ENCODE assay signal across 8 cellular contexts in genomic region chr7:123532788-123533552, GRCh38. TPM values are rescaled to one million over a fixed set of nuclear protein-coding genes. Genes with fewer than 3 reads are reported as not detected.
DNase-seq lines count a peak whose midpoint lies in the region; ATAC-seq and TF ChIP-seq lines count a peak whose summit lies in the region.
"Not testable (repeated sequence)": the region's sequence is repeated elsewhere in the genome, so short reads cannot be mapped to it uniquely, and the experiment has no call there.

No MANE protein-coding gene starts in this region.

- TF ChIP-seq POLR2A in esophagus muscularis mucosa (IDR thresholded peaks at IDR 0.05; ENCODE audit: low read depth), result not testable (repeated sequence)

- peak overlapping the region; percentile 38 for H3K4me3 ChIP-seq in BJ (ENCODE audit: low read depth, low read length)
- peak overlapping the region; percentile 50 to 75 (median 66) for H3K4me3 ChIP-seq in esophagus muscularis mucosa
- H3K4me3 ChIP-seq in lung, result peak overlapping the region; percentile 31

- H3K4me1 Mint-ChIP-seq in T-helper 1 cell treated with Interleukin-12 subunit alpha and Interleukin-12 subunit beta and Interleukin-4 antibody, amounts not matched to agents 30 μg/mL and 1 μg/mL, for 36 hours (ENCODE audit: low read depth), result peaks cover 21% of the 10 kb centered on the region
- peaks cover 25% of the 10 kb centered on the region for H3K4me1 Mint-ChIP-seq in activated naive CD4-positive, alpha-beta T cell treated with anti-CD3 and anti-CD28 coated beads, Interleukin-2, amount 10 ng/mL, durations not matched to agents 7 days and 5 days

- not testable (repeated sequence) for H3K27me3 ChIP-seq in BJ (ENCODE audit: control insufficient read depth, insufficient read depth, low read length); esophagus muscularis mucosa; lung (ENCODE audit: control insufficient read depth, insufficient read depth)

- not testable (repeated sequence) for TF ChIP-seq CTCF in BJ (IDR thresholded peaks at IDR 0.05; ENCODE audit: insufficient read depth, low read depth, low read length); esophagus muscularis mucosa (IDR thresholded peaks at IDR 0.05); lung (IDR thresholded peaks at IDR 0.05; ENCODE audit: control extremely low read depth, extremely low read depth)

- not testable (repeated sequence) for H3K27ac Mint-ChIP-seq in T-helper 1 cell treated with Interleukin-12 subunit alpha and Interleukin-12 subunit beta and Interleukin-4 antibody, amounts not matched to agents 30 μg/mL and 1 μg/mL, for 36 hours; activated naive CD4-positive, alpha-beta T cell treated with anti-CD3 and anti-CD28 coated beads, Interleukin-2, amount 10 ng/mL, durations not matched to agents 7 days and 5 days

- not testable (repeated sequence) for H3K36me3 ChIP-seq in BJ (ENCODE audit: control insufficient read depth, insufficient read depth, low read length); esophagus muscularis mucosa; lung (ENCODE audit: control insufficient read depth in 2 of 2, insufficient read depth in 2 of 2, low read length in 2 of 2)

- POLR2A ChIA-PET in BJ (lab: Charles Lee), result not testable (repeated sequence)

- peaks cover 37% of the 10 kb centered on the region for H3K27me3 Mint-ChIP-seq in T-helper 1 cell treated with Interleukin-12 subunit alpha and Interleukin-12 subunit beta and Interleukin-4 antibody, amounts not matched to agents 30 μg/mL and 1 μg/mL, for 36 hours (ENCODE audit: low read depth)
- peaks cover 41% of the 10 kb centered on the region for H3K27me3 Mint-ChIP-seq in activated naive CD4-positive, alpha-beta T cell treated with anti-CD3 and anti-CD28 coated beads, Interleukin-2, amount 10 ng/mL, durations not matched to agents 7 days and 5 days

- peak overlapping the region; percentile 55 to 94 (median 88) for H3K27ac ChIP-seq in esophagus muscularis mucosa (replicated peaks in 1 of 4)
- not testable (repeated sequence) for H3K27ac ChIP-seq in lung (ENCODE audit: low read depth in 1 of 2, low read length in 1 of 2)

- peak overlapping the region; percentile 29 for H3K4me3 Mint-ChIP-seq in T-helper 1 cell treated with Interleukin-12 subunit alpha and Interleukin-12 subunit beta and Interleukin-4 antibody, amounts not matched to agents 30 μg/mL and 1 μg/mL, for 36 hours
- H3K4me3 Mint-ChIP-seq in activated naive CD4-positive, alpha-beta T cell treated with anti-CD3 and anti-CD28 coated beads, Interleukin-2, amount 10 ng/mL, durations not matched to agents 7 days and 5 days, result peak overlapping the region; percentile 82

- intact Hi-C loops in esophagus muscularis mucosa (cut with DNase I), result not testable (repeated sequence)

- WGBS in esophagus muscularis mucosa, result 4% methylated on average over 15 of the region's 33 CpGs
- 2 to 8% methylated on average over 5 to 33 of the region's 33 CpGs for WGBS in lung, 2 donors

- H3K36me3 Mint-ChIP-seq in T-helper 1 cell treated with Interleukin-12 subunit alpha and Interleukin-12 subunit beta and Interleukin-4 antibody, amounts not matched to agents 30 μg/mL and 1 μg/mL, for 36 hours (ENCODE audit: low read depth); activated naive CD4-positive, alpha-beta T cell treated with anti-CD3 and anti-CD28 coated beads, Interleukin-2, amount 10 ng/mL, durations not matched to agents 7 days and 5 days: not testable (repeated sequence)

- not testable (repeated sequence) for TF ChIP-seq EP300 in esophagus muscularis mucosa (IDR thresholded peaks at IDR 0.05)

- DNase-seq in BJ (ENCODE audit: low read depth); esophagus muscularis mucosa (ENCODE audit: extremely low spot score): not testable (repeated sequence)
- DNase-seq in activated naive CD4-positive, alpha-beta T cell treated with anti-CD3 and anti-CD28 coated beads, Interleukin-2, amount 10 ng/mL, durations not matched to agents 7 days and 5 days, result peak; percentile 51
- peak; percentile 44 for DNase-seq in lung (ENCODE audit: low spot score)
- peak; percentile 17 to 28 for DNase-seq in stimulated activated CD4-positive, alpha-beta T cell treated with anti-CD3 and anti-CD28 coated beads, Interleukin-2, amount 100 ng/mL, for 24 hours

- H3K9me3 Mint-ChIP-seq in T-helper 1 cell treated with Interleukin-12 subunit alpha and Interleukin-12 subunit beta and Interleukin-4 antibody, amounts not matched to agents 30 μg/mL and 1 μg/mL, for 36 hours; activated naive CD4-positive, alpha-beta T cell treated with anti-CD3 and anti-CD28 coated beads, Interleukin-2, amount 10 ng/mL, durations not matched to agents 7 days and 5 days: not testable (repeated sequence)

- CTCF ChIA-PET in BJ (lab: Yijun Ruan, JAX), result interaction anchor here (1.5 kb wide), 1 partner anchor 38 kb away, joined by 6 read pairs; no protein-coding TSS in a partner anchor
- CTCF ChIA-PET in activated naive CD4-positive, alpha-beta T cell treated with anti-CD3 and anti-CD28 coated beads, Interleukin-2, amount 10 ng/mL, durations not matched to agents 7 days and 5 days (lab: Charles Lee), result not testable (repeated sequence)

- not testable (repeated sequence) for H3K9me3 ChIP-seq in esophagus muscularis mucosa; lung (ENCODE audit: control insufficient read depth in 2 of 2, insufficient read depth in 1 of 2, low read length in 1 of 2)

- peak; percentile 41 for ATAC-seq in GM19438 (IDR thresholded peaks at IDR 0.05; ENCODE audit: low read depth, unreplicated experiment)
- ATAC-seq in HG03439 (IDR thresholded peaks at IDR 0.05; ENCODE audit: unreplicated experiment), result peak; percentile 42
- not testable (repeated sequence) for ATAC-seq in lung (ENCODE audit: insufficient read depth, low FRiP score)

- peaks cover 17 to 31% (median 27%) of the 10 kb centered on the region in 4 donors for H3K4me1 ChIP-seq in esophagus muscularis mucosa
- not testable (repeated sequence) for H3K4me1 ChIP-seq in lung (ENCODE audit: control insufficient read depth in 2 of 2, insufficient read depth in 2 of 2, low read length in 2 of 2)

RNA-seq across cellular contexts. Expression of gene IQUB, which starts 1.4 kb away (rescaled TPM):
- polyA plus RNA-seq in BJ (2011; rRNA removed) (0.02 and 0.05 TPM in 2 replicates), lung (1 to 10 TPM; 1.0 to 1.2 TPM)
- 0.05 and 0.10 TPM in 2 replicates for polyA minus RNA-seq in BJ (2011; rRNA and poly(A)+ RNA removed)
- total RNA-seq in esophagus muscularis mucosa (10 to 100 TPM in 1 of 4 donors, 1 to 10 TPM in 2, under 1 TPM in 1; 0.83 to 13.3 (median 6.7) TPM), lung (10 to 100 TPM in 1 of 2 donors, 1 to 10 TPM in 1; 5.1 to 17.4 TPM)

RNA-seq across cellular contexts. Expression of gene NDUFA5, which starts 24.6 kb away (rescaled TPM):
- polyA plus RNA-seq in BJ (2011; rRNA removed), result 4.8 and 22.8 TPM in 2 replicates
- 4.3 and 6.8 TPM in 2 replicates for polyA minus RNA-seq in BJ (2011; rRNA and poly(A)+ RNA removed)
- total RNA-seq in esophagus muscularis mucosa, result 100 to 1,000 TPM in 1 of 4 donors, 10 to 100 TPM in 3; 70.7 to 109 (median 79.7) TPM
- total RNA-seq in lung, result 10 to 100 TPM; 51.1 to 82.2 TPM
- 100 to 1,000 TPM in 1 of 2 donors, 10 to 100 TPM in 1; 36.5 to 104 TPM for polyA plus RNA-seq in lung
